In the genomic region with DNA sequence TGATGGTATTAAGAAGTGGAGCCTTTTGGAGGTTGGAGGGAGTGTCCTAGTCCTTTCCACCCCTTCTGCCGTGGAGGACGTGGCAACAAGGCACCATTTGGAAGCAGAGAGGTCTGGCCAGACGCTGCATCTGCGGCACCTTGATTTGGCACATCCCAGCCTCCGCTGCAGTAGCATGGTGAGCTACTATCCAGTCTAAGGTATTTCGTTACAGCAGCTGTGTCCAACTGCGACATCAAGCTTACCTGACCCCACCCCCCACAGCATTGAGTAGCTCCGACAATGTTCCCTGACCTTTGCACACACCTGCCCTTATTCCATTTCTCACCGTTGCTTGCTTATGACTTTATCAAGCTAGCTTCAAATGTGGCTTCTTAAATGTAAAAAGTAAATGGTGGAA, we compare ENCODE assay signal across 24 cellular contexts. TPM values are rescaled to one million over a fixed set of nuclear protein-coding genes. Genes with fewer than 3 reads are reported as not detected.
DNase-seq lines count a peak whose midpoint lies in the region; ATAC-seq and TF ChIP-seq lines count a peak whose summit lies in the region.
"Had no signal": no experiment of that assay in that cellular context is flagged by ENCODE, and none has a peak within 500 bp of the region (broad histone marks: within the 10 kb centered on the region; RNA-seq: fewer than 3 reads in every experiment).

No MANE protein-coding gene starts in this region.

- H3K27me3 Mint-ChIP-seq in progenitor cell of endocrine pancreas (no peaks in the 10 kb centered on the region), natural killer cell (ENCODE audit: low read depth in 2 of 2) (peaks cover 12 to 25% of the 10 kb centered on the region in 2 donors)

- H3K36me3 Mint-ChIP-seq in progenitor cell of endocrine pancreas (ENCODE audit: insufficient read depth) (peaks cover 14% of the 10 kb centered on the region), natural killer cell (no peaks in the 10 kb centered on the region)
- peaks cover 6 to 24% of the 10 kb centered on the region in 2 donors for H3K36me3 Mint-ChIP-seq in activated naive CD4-positive, alpha-beta T cell treated with anti-CD3 and anti-CD28 coated beads, Interleukin-2, amount 50 U/mL, for 72 hours
- H3K36me3 Mint-ChIP-seq: CD14-positive monocyte had no signal

- peaks cover 27% of the 10 kb centered on the region for H3K4me1 ChIP-seq in hepatocyte (ENCODE audit: insufficient read depth)
- H3K4me1 ChIP-seq: A549, SJSA1 had no signal

- no peaks in the 10 kb centered on the region for H3K9me2 ChIP-seq in hepatocyte (replicated peaks; ENCODE audit: insufficient read depth)

- no peak for ATAC-seq in GM19023 (IDR thresholded peaks at IDR 0.05; ENCODE audit: unreplicated experiment)
- ATAC-seq in activated naive CD4-positive, alpha-beta T cell treated with anti-CD3 and anti-CD28 coated beads, Interleukin-2, amount 50 U/mL, for 72 hours = no peak
- no peak for ATAC-seq in natural killer cell
- ATAC-seq: A549, GM12878 had no signal

- H3K36me3 ChIP-seq in hepatocyte (replicated peaks; ENCODE audit: insufficient read depth, low read depth) = no peaks in the 10 kb centered on the region
- H3K36me3 ChIP-seq: SJSA1 had no signal

- H3K27ac ChIP-seq in hepatocyte = peak overlapping the region; percentile 100
- H3K27ac ChIP-seq: A549, GM23248, SJSA1 had no signal

- TF ChIP-seq CTCF in hepatocyte (IDR thresholded peaks at IDR 0.05; ENCODE audit: poor library complexity) (no peak), progenitor cell of endocrine pancreas (IDR thresholded peaks at IDR 0.05; ENCODE audit: unreplicated experiment) (no peak), natural killer cell (IDR thresholded peaks at IDR 0.05) (no peak)

- WGBS in hepatocyte (ENCODE audit: low lambda C conversion rate, missing lambda C conversion rate) = 76% methylated on average over 9 of the region's 9 CpGs

- H3K4me1 Mint-ChIP-seq in progenitor cell of endocrine pancreas (ENCODE audit: low read depth) (peaks cover 35% of the 10 kb centered on the region), natural killer cell (no peaks in the 10 kb centered on the region)

- intact Hi-C loops in natural killer cell (cut with micrococcal nuclease) = no loop called here

- no peak overlapping the region for H3K4me3 Mint-ChIP-seq in progenitor cell of endocrine pancreas (ENCODE audit: low read depth)
- no peak overlapping the region for H3K4me3 Mint-ChIP-seq in natural killer cell
- H3K4me3 Mint-ChIP-seq: B cell, CD14-positive monocyte, H9, HFFc6 had no signal

- no peaks in the 10 kb centered on the region for H3K9me3 ChIP-seq in hepatocyte (ENCODE audit: low read depth)
- H3K9me3 ChIP-seq: SJSA1 had no signal

- no peaks in the 10 kb centered on the region for H4K20me1 ChIP-seq in hepatocyte (ENCODE audit: insufficient read depth, poor library complexity, severe bottlenecking)

- H2AFZ ChIP-seq in hepatocyte = no peak overlapping the region
- H2AFZ ChIP-seq: GM23248 had no signal

- DNase-seq in COLO668 (lab: John Stamatoyannopoulos, UW; ENCODE audit: unreplicated experiment) (peak; percentile 54), NCI-H526 treated with DMSO at 0.1 percent for 48 hours (lab: John Stamatoyannopoulos, UW) (peak; percentile 2), hepatocyte (ENCODE audit: low spot score) (peak; percentile 66), progenitor cell of endocrine pancreas (ENCODE audit: low spot score, unreplicated experiment) (no peak), SIG-M5 treated with dmso at 0.1 percent for 504 hours (lab: John Stamatoyannopoulos, UW; ENCODE audit: unreplicated experiment) (no peak), natural killer cell (no peak)
- no peak for DNase-seq in activated naive CD4-positive, alpha-beta T cell treated with anti-CD3 and anti-CD28 coated beads, Interleukin-2, amount 50 U/mL, for 72 hours (ENCODE audit: low spot score in 2 of 2)
- DNase-seq: DND-41, GM23248, H9, HFFc6, KBM-7, MM.1S, NCI-H1048, NCI-H1417 treated with DMSO at 0.1 percent for 48 hours, NCI-H187, NCI-H2227 treated with DMSO at 0.1 percent for 48 hours, NCI-H524 had no signal

- H3K79me2 ChIP-seq in hepatocyte = no peaks in the 10 kb centered on the region

- H3K9me3 Mint-ChIP-seq in progenitor cell of endocrine pancreas (ENCODE audit: low read depth) (peaks cover 25% of the 10 kb centered on the region), natural killer cell (no peaks in the 10 kb centered on the region)
- peaks cover 8 to 19% of the 10 kb centered on the region in 2 donors for H3K9me3 Mint-ChIP-seq in activated naive CD4-positive, alpha-beta T cell treated with anti-CD3 and anti-CD28 coated beads, Interleukin-2, amount 50 U/mL, for 72 hours

- no peaks in the 10 kb centered on the region for H3K27me3 ChIP-seq in hepatocyte
- H3K27me3 ChIP-seq: SJSA1 had no signal

- H3K27ac Mint-ChIP-seq in progenitor cell of endocrine pancreas (peak overlapping the region; percentile 60), natural killer cell (no peak overlapping the region)
- no peak overlapping the region for H3K27ac Mint-ChIP-seq in activated naive CD4-positive, alpha-beta T cell treated with anti-CD3 and anti-CD28 coated beads, Interleukin-2, amount 50 U/mL, for 72 hours
- H3K27ac Mint-ChIP-seq: B cell, CD14-positive monocyte, H9, HFFc6 had no signal

- peak overlapping the region; percentile 18 for H3K4me2 ChIP-seq in hepatocyte
- H3K4me2 ChIP-seq: A549 had no signal

- H3K4me3 ChIP-seq in hepatocyte = no peak overlapping the region
- H3K4me3 ChIP-seq: A549, GM12878, GM23248, SJSA1 had no signal

RNA-seq across cellular contexts. Expression of gene SYNJ2, which starts 29.8 kb away (rescaled TPM):
- total RNA-seq in hepatocyte = 15.4 and 15.6 TPM in 2 replicates
- 16.5 and 21.4 TPM in 2 replicates for polyA plus RNA-seq in hepatocyte
- 18.9 and 22.2 TPM in 2 replicates for total RNA-seq in progenitor cell of endocrine pancreas
- 10 to 100 TPM; 31.6 to 51.7 TPM for total RNA-seq in activated naive CD4-positive, alpha-beta T cell treated with anti-CD3 and anti-CD28 coated beads, Interleukin-2, amount 50 U/mL, for 72 hours
- total RNA-seq in natural killer cell = 10 to 100 TPM; 24.4 to 47.0 (median 28.0) TPM

Comparison
In these comparisons a context has a peak if more than half of its experiments do, and no peak if none do; other contexts are left out.
1. DNase-seq: peak in COLO668 (single experiment), NCI-H526 treated with DMSO at 0.1 percent for 48 hours (single experiment) and hepatocyte (single experiment); none in progenitor cell of endocrine pancreas (single experiment), SIG-M5 treated with dmso at 0.1 percent for 504 hours (single experiment), activated naive CD4-positive, alpha-beta T cell treated with anti-CD3 and anti-CD28 coated beads, Interleukin-2, amount 50 U/mL, for 72 hours (0 of 2) and natural killer cell (single experiment).